In the genomic region with DNA sequence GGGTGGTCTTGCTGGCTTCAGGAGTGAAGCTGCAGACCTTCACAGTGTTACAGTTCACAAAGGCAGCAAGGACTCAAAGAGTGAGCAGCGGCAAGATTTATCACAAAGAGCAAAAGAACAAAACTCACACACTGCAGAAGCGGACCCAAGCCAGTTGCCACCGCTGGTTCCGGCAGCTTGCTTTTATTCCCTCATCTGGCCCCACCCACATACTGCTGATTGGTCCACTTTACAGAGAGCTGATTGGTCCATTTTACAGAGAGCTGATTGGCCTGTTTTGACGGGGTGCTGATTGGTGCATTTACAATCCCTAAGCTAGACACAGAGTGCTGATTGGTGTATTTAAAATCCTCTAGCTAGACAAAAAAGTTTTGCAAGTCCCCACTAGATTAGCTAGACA, we compare ENCODE assay signal across 31 cellular contexts.
"Had no signal": no experiment of that assay in that cellular context is flagged by ENCODE, and none has a peak within 500 bp of the region (broad histone marks: within the 10 kb centered on the region; RNA-seq: fewer than 3 reads in every experiment).

No MANE protein-coding gene starts in this region.

- H3K27me3 ChIP-seq: ascending aorta, breast epithelium, cardiac muscle cell, colonic mucosa, esophagus squamous epithelium had no signal

- H3K36me3 Mint-ChIP-seq: activated naive CD4-positive, alpha-beta T cell treated with anti-CD3 and anti-CD28 coated beads, Interleukin-2, amount 10 ng/mL, durations not matched to agents 7 days and 5 days; activated naive CD8-positive, alpha-beta T cell treated with anti-CD3 and anti-CD28 coated beads, Interleukin-2, amount 10 ng/mL, durations not matched to agents 7 days and 5 days; brain had no signal

- H3K36me3 ChIP-seq: ascending aorta, breast epithelium, cardiac muscle cell, colonic mucosa, esophagus squamous epithelium, WERI-Rb-1 had no signal

- H3K27ac ChIP-seq: breast epithelium, cardiac muscle cell, colonic mucosa, epithelial cell of prostate, esophagus squamous epithelium, WERI-Rb-1 had no signal

- H3K4me1 Mint-ChIP-seq: activated CD4-positive, alpha-beta memory T cell treated with anti-CD3 and anti-CD28 coated beads, Interleukin-2, amount 10 ng/mL, durations not matched to agents 7 days and 5 days; activated CD4-positive, alpha-beta T cell treated with anti-CD3 and anti-CD28 coated beads for 36 hours; activated CD4-positive, alpha-beta T cell treated with anti-CD3 and anti-CD28 coated beads, Interleukin-2, amount 10 ng/mL, durations not matched to agents 24 days and 14 days; activated naive CD4-positive, alpha-beta T cell treated with anti-CD3 and anti-CD28 coated beads, Interleukin-2, amount 10 ng/mL, durations not matched to agents 7 days and 5 days had no signal

- H3K9me3 Mint-ChIP-seq: activated CD4-positive, alpha-beta T cell treated with anti-CD3 and anti-CD28 coated beads, Interleukin-2, amount 10 ng/mL, durations not matched to agents 24 days and 14 days; activated naive CD4-positive, alpha-beta T cell treated with anti-CD3 and anti-CD28 coated beads, Interleukin-2, amount 50 U/mL, for 72 hours; activated T-cell treated with anti-CD3 and anti-CD28 coated beads, Interleukin-2, amount 50 U/mL, for 24 hours; activated T-cell treated with anti-CD3 and anti-CD28 coated beads, Interleukin-2, amount 50 U/mL, for 72 hours; T-helper 2 cell treated with Interferon-gamma antibody and Interleukin-4, amounts not matched to agents 5 μg/mL and 100 μg/mL, for 36 hours had no signal

- H3K4me3 Mint-ChIP-seq: activated CD4-positive, alpha-beta memory T cell treated with anti-CD3 and anti-CD28 coated beads, Interleukin-2, amount 10 ng/mL, durations not matched to agents 7 days and 5 days; activated CD4-positive, alpha-beta T cell treated with anti-CD3 and anti-CD28 coated beads for 36 hours; activated CD4-positive, alpha-beta T cell treated with anti-CD3 and anti-CD28 coated beads, Interleukin-2, amount 10 ng/mL, durations not matched to agents 24 days and 14 days; activated naive CD4-positive, alpha-beta T cell treated with anti-CD3 and anti-CD28 coated beads, Interleukin-2, amount 10 ng/mL, durations not matched to agents 7 days and 5 days; activated naive CD8-positive, alpha-beta T cell treated with anti-CD3 and anti-CD28 coated beads, Interleukin-2, amount 10 ng/mL, durations not matched to agents 7 days and 5 days; activated T-cell treated with anti-CD3 and anti-CD28 coated beads, Interleukin-2, amount 50 U/mL, for 24 hours; activated T-cell treated with anti-CD3 and anti-CD28 coated beads, Interleukin-2, amount 50 U/mL, for 72 hours; brain; T-helper 17 cell; T-helper 2 cell treated with Interferon-gamma antibody and Interleukin-4, amounts not matched to agents 5 μg/mL and 100 μg/mL, for 36 hours had no signal

- H3K4me3 ChIP-seq: ascending aorta, breast epithelium, cardiac muscle cell, colonic mucosa, esophagus squamous epithelium had no signal

- H3K27me3 Mint-ChIP-seq: brain had no signal

- H3K4me1 ChIP-seq: breast epithelium, colonic mucosa, esophagus squamous epithelium had no signal

- H3K9me3 ChIP-seq: ascending aorta, breast epithelium, colonic mucosa, esophagus squamous epithelium had no signal

- DNase-seq: activated CD4-positive, alpha-beta memory T cell treated with anti-CD3 and anti-CD28 coated beads, Interleukin-2, amount 10 ng/mL, durations not matched to agents 7 days and 5 days; activated CD4-positive, alpha-beta T cell treated with anti-CD3 and anti-CD28 coated beads for 36 hours; activated CD4-positive, alpha-beta T cell treated with anti-CD3 and anti-CD28 coated beads, Interleukin-2, amount 10 ng/mL, durations not matched to agents 24 days and 14 days; activated CD4-positive, CD25-positive, alpha-beta regulatory T cell; activated CD4-positive, CD25-positive, alpha-beta regulatory T cell treated with anti-CD3 and anti-CD28 coated beads, Interleukin-2, amount 50 U/mL, for 72 hours; activated CD8-positive, alpha-beta memory T cell treated with anti-CD3 and anti-CD28 coated beads, Interleukin-2, amount 50 U/mL, for 48 hours; activated gamma-delta T cell; activated naive CD4-positive, alpha-beta T cell; activated naive CD4-positive, alpha-beta T cell treated with anti-CD3 and anti-CD28 coated beads, Interleukin-2, amount 10 ng/mL, durations not matched to agents 7 days and 5 days; activated naive CD8-positive, alpha-beta T cell treated with anti-CD3 and anti-CD28 coated beads, Interleukin-2, amount 10 ng/mL, durations not matched to agents 7 days and 5 days; activated T-cell treated with anti-CD3 and anti-CD28 coated beads for 4 hours; activated T-cell treated with anti-CD3 and anti-CD28 coated beads, Interleukin-2, amount 50 U/mL, for 24 hours; activated T-cell treated with anti-CD3 and anti-CD28 coated beads, Interleukin-2, amount 50 U/mL, for 72 hours; central memory CD4-positive, alpha-beta T cell; cerebellar nuclear complex; colonic mucosa; effector CD8-positive, alpha-beta T cell; esophagus squamous epithelium; foreskin melanocyte; head of caudate nucleus; T-helper 1 cell; T-helper 17 cell; T1000; WERI-Rb-1 had no signal

- H3K27ac Mint-ChIP-seq: activated CD4-positive, alpha-beta memory T cell treated with anti-CD3 and anti-CD28 coated beads, Interleukin-2, amount 10 ng/mL, durations not matched to agents 7 days and 5 days; activated CD4-positive, alpha-beta T cell treated with anti-CD3 and anti-CD28 coated beads for 36 hours; activated CD4-positive, alpha-beta T cell treated with anti-CD3 and anti-CD28 coated beads, Interleukin-2, amount 10 ng/mL, durations not matched to agents 24 days and 14 days; activated naive CD4-positive, alpha-beta T cell treated with anti-CD3 and anti-CD28 coated beads, Interleukin-2, amount 10 ng/mL, durations not matched to agents 7 days and 5 days; activated naive CD4-positive, alpha-beta T cell treated with anti-CD3 and anti-CD28 coated beads, Interleukin-2, amount 50 U/mL, for 72 hours; activated naive CD8-positive, alpha-beta T cell treated with anti-CD3 and anti-CD28 coated beads, Interleukin-2, amount 10 ng/mL, durations not matched to agents 7 days and 5 days; activated T-cell treated with anti-CD3 and anti-CD28 coated beads, Interleukin-2, amount 50 U/mL, for 24 hours; activated T-cell treated with anti-CD3 and anti-CD28 coated beads, Interleukin-2, amount 50 U/mL, for 72 hours; T-helper 17 cell; T-helper 2 cell treated with Interferon-gamma antibody and Interleukin-4, amounts not matched to agents 5 μg/mL and 100 μg/mL, for 36 hours had no signal

- ATAC-seq: activated CD4-positive, alpha-beta T cell treated with anti-CD3 and anti-CD28 coated beads for 36 hours; activated naive CD4-positive, alpha-beta T cell treated with anti-CD3 and anti-CD28 coated beads, Interleukin-2, amount 50 U/mL, for 72 hours; activated T-cell treated with anti-CD3 and anti-CD28 coated beads, Interleukin-2, amount 50 U/mL, for 72 hours; T-helper 17 cell had no signal
